16 cellular contexts compared by ENCODE assay signal in genomic region chr15:74422370-74422722, GRCh38. TPM values are rescaled to one million over a fixed set of nuclear protein-coding genes. Genes with fewer than 3 reads are reported as not detected.
DNase-seq lines count a peak whose midpoint lies in the region; ATAC-seq and TF ChIP-seq lines count a peak whose summit lies in the region.
"Had no signal": no experiment of that assay in that cellular context is flagged by ENCODE, and none has a peak within 500 bp of the region (broad histone marks: within the 10 kb centered on the region; RNA-seq: fewer than 3 reads in every experiment).

No MANE protein-coding gene starts in this region.

- H3K27me3 Mint-ChIP-seq in endodermal cell (ENCODE audit: insufficient read depth), result no peaks in the 10 kb centered on the region
- no peaks in the 10 kb centered on the region for H3K27me3 Mint-ChIP-seq in naive thymus-derived CD8-positive, alpha-beta T cell
- no peaks in the 10 kb centered on the region for H3K27me3 Mint-ChIP-seq in effector memory CD8-positive, alpha-beta T cell
- H3K27me3 Mint-ChIP-seq: activated CD4-positive, alpha-beta memory T cell treated with anti-CD3 and anti-CD28 coated beads, Interleukin-2, amount 10 ng/mL, durations not matched to agents 7 days and 5 days had no signal

- H3K27me3 ChIP-seq in Loucy (ENCODE audit: insufficient read depth, low read length, poor library complexity, severe bottlenecking), result no peaks in the 10 kb centered on the region
- H3K27me3 ChIP-seq in endodermal cell (ENCODE audit: control insufficient read depth, insufficient read depth, low read length, poor library complexity, severe bottlenecking), result no peaks in the 10 kb centered on the region
- H3K27me3 ChIP-seq in MM.1S (replicated peaks; ENCODE audit: insufficient read depth, low read length), result no peaks in the 10 kb centered on the region
- H3K27me3 ChIP-seq: colonic mucosa had no signal

- peaks cover 13% of the 10 kb centered on the region for H4K20me1 ChIP-seq in Loucy (ENCODE audit: insufficient read depth, low read length, poor library complexity, severe bottlenecking)
- no peaks in the 10 kb centered on the region for H4K20me1 ChIP-seq in MM.1S (ENCODE audit: insufficient read depth, low read length)

- ATAC-seq in naive thymus-derived CD8-positive, alpha-beta T cell, result no peak
- ATAC-seq in effector memory CD8-positive, alpha-beta T cell (replicated peaks), result no peak

- H3K9ac ChIP-seq in Loucy (ENCODE audit: low read depth, low read length, poor library complexity, severe bottlenecking) (no peak overlapping the region), endodermal cell (ENCODE audit: extremely low read depth, low read length, poor library complexity, severe bottlenecking) (no peak overlapping the region), MM.1S (ENCODE audit: low read length) (no peak overlapping the region)

- peak overlapping the region; percentile 2 for H3K4me2 ChIP-seq in Loucy (ENCODE audit: low read depth, low read length, poor library complexity, severe bottlenecking)
- no peak overlapping the region for H3K4me2 ChIP-seq in MM.1S (ENCODE audit: low read depth, low read length)

- H3K4me3 ChIP-seq in GM12864 (ENCODE audit: low read depth, low read length), result peak overlapping the region; percentile 38
- H3K4me3 ChIP-seq in Loucy (ENCODE audit: low read length, poor library complexity, severe bottlenecking), result no peak overlapping the region
- no peak overlapping the region for H3K4me3 ChIP-seq in endodermal cell (ENCODE audit: low read length)
- no peak overlapping the region for H3K4me3 ChIP-seq in MM.1S (ENCODE audit: low read length)
- H3K4me3 ChIP-seq: colonic mucosa had no signal

- H3K27ac ChIP-seq in endodermal cell (ENCODE audit: low read depth, low read length), result peak overlapping the region; percentile 72
- no peak overlapping the region for H3K27ac ChIP-seq in MM.1S (ENCODE audit: low read length)
- H3K27ac ChIP-seq: C4-2B, colonic mucosa had no signal

- H3K36me3 ChIP-seq in Loucy (ENCODE audit: insufficient read depth, low read length), result peaks cover 6% of the 10 kb centered on the region; the same call in 1 of the 2 replicates
- H3K36me3 ChIP-seq in endodermal cell (ENCODE audit: control insufficient read depth, insufficient read depth, low read length), result no peaks in the 10 kb centered on the region
- H3K36me3 ChIP-seq in MM.1S (replicated peaks; ENCODE audit: insufficient read depth, low read length), result no peaks in the 10 kb centered on the region
- H3K36me3 ChIP-seq: colonic mucosa had no signal

- no peak overlapping the region for H3K4me3 Mint-ChIP-seq in endodermal cell
- no peak overlapping the region for H3K4me3 Mint-ChIP-seq in naive thymus-derived CD8-positive, alpha-beta T cell
- H3K4me3 Mint-ChIP-seq in effector memory CD8-positive, alpha-beta T cell, result no peak overlapping the region
- H3K4me3 Mint-ChIP-seq: activated CD4-positive, alpha-beta memory T cell treated with anti-CD3 and anti-CD28 coated beads, Interleukin-2, amount 10 ng/mL, durations not matched to agents 7 days and 5 days had no signal

- H3F3A ChIP-seq in Loucy (ENCODE audit: low read depth) (no peaks in the 10 kb centered on the region), MM.1S (ENCODE audit: insufficient read depth, low read length) (peaks cover 3% of the 10 kb centered on the region; the same call in 1 of the 2 replicates)

- H3K79me2 ChIP-seq in Loucy (ENCODE audit: insufficient read depth, low read length) (peaks cover 96% of the 10 kb centered on the region), MM.1S (ENCODE audit: low read length) (peaks cover 58% of the 10 kb centered on the region)

- H3K9me3 ChIP-seq in Loucy (ENCODE audit: insufficient read depth, low read depth, low read length), result no peaks in the 10 kb centered on the region
- no peaks in the 10 kb centered on the region for H3K9me3 ChIP-seq in endodermal cell (ENCODE audit: control insufficient read depth, low read length)
- H3K9me3 ChIP-seq in MM.1S (replicated peaks; ENCODE audit: insufficient read depth, low read length), result no peaks in the 10 kb centered on the region
- H3K9me3 ChIP-seq: colonic mucosa had no signal

- peaks cover 24% of the 10 kb centered on the region for H3K4me1 Mint-ChIP-seq in endodermal cell
- H3K4me1 Mint-ChIP-seq in naive thymus-derived CD8-positive, alpha-beta T cell, result peaks cover 9 to 50% (median 24%) of the 10 kb centered on the region in 4 donors
- peaks cover 16 to 49% of the 10 kb centered on the region in 2 donors for H3K4me1 Mint-ChIP-seq in effector memory CD8-positive, alpha-beta T cell (ENCODE audit: low read depth in 2 of 2)

- DNase-seq in GM12864 (ENCODE audit: low read depth) (no peak), endodermal cell (no peak), retina (peak; percentile 34), MM.1S (no peak)
- no peak for DNase-seq in activated CD4-positive, CD25-positive, alpha-beta regulatory T cell (lab: John Stamatoyannopoulos, UW)
- DNase-seq in naive thymus-derived CD8-positive, alpha-beta T cell, result no peak
- DNase-seq in effector memory CD8-positive, alpha-beta T cell, result no peak
- DNase-seq: activated CD4-positive, alpha-beta memory T cell treated with anti-CD3 and anti-CD28 coated beads, Interleukin-2, amount 10 ng/mL, durations not matched to agents 7 days and 5 days; activated naive CD4-positive, alpha-beta T cell; colonic mucosa; NCI-H2171; OCI-M1 had no signal

- no peaks in the 10 kb centered on the region for H3K9me3 Mint-ChIP-seq in endodermal cell
- no peaks in the 10 kb centered on the region for H3K9me3 Mint-ChIP-seq in naive thymus-derived CD8-positive, alpha-beta T cell
- no peaks in the 10 kb centered on the region for H3K9me3 Mint-ChIP-seq in effector memory CD8-positive, alpha-beta T cell
- H3K9me3 Mint-ChIP-seq: activated CD4-positive, alpha-beta memory T cell treated with anti-CD3 and anti-CD28 coated beads, Interleukin-2, amount 10 ng/mL, durations not matched to agents 7 days and 5 days had no signal

- H3K4me1 ChIP-seq in Loucy (ENCODE audit: insufficient read depth, low read length, poor library complexity, severe bottlenecking) (peaks cover 33% of the 10 kb centered on the region), endodermal cell (ENCODE audit: control insufficient read depth, insufficient read depth, low read length) (peaks cover 19% of the 10 kb centered on the region), MM.1S (ENCODE audit: low read length) (peaks cover 15% of the 10 kb centered on the region)
- H3K4me1 ChIP-seq: colonic mucosa had no signal

- H3K9me2 ChIP-seq in Loucy (replicated peaks; ENCODE audit: low read depth, low read length) (no peaks in the 10 kb centered on the region), MM.1S (replicated peaks; ENCODE audit: insufficient read depth, low read length) (no peaks in the 10 kb centered on the region)

- H2AFZ ChIP-seq in Loucy (ENCODE audit: low read length), result no peak overlapping the region
- no peak overlapping the region for H2AFZ ChIP-seq in MM.1S (ENCODE audit: low read length)

- POLR2A ChIA-PET in naive thymus-derived CD8-positive, alpha-beta T cell (lab: Charles Lee), result no interaction called here

- 91 to 100% methylated on average over 2 to 8 of the region's 8 CpGs for WGBS in endodermal cell (ENCODE audit: insufficient coverage in 1 of 2, insufficient read length in 1 of 2), 2 experiments

- no peaks in the 10 kb centered on the region for H3K36me3 Mint-ChIP-seq in endodermal cell (ENCODE audit: low read depth)
- peaks cover 0 to 2% (median 0%) of the 10 kb centered on the region in 3 donors for H3K36me3 Mint-ChIP-seq in naive thymus-derived CD8-positive, alpha-beta T cell
- H3K36me3 Mint-ChIP-seq in effector memory CD8-positive, alpha-beta T cell (ENCODE audit: insufficient read depth), result peaks cover 4% of the 10 kb centered on the region

- TF ChIP-seq CTCF in GM12864 (IDR thresholded peaks at IDR 0.05; ENCODE audit: low read depth, low read length, missing control alignments) (no peak), Loucy (conservative IDR thresholded peaks at IDR 0.05; ENCODE audit: low read length) (no peak), endodermal cell (conservative IDR thresholded peaks at IDR 0.05) (no peak), MM.1S (IDR thresholded peaks at IDR 0.05; ENCODE audit: low read length) (no peak)

- H3K27ac Mint-ChIP-seq in endodermal cell, result peak overlapping the region; percentile 93
- peak overlapping the region in 1 of 10 donors; percentile 15 for H3K27ac Mint-ChIP-seq in naive thymus-derived CD8-positive, alpha-beta T cell
- peak overlapping the region in 1 of 2 donors; percentile 74 for H3K27ac Mint-ChIP-seq in effector memory CD8-positive, alpha-beta T cell
- H3K27ac Mint-ChIP-seq: activated CD4-positive, alpha-beta memory T cell treated with anti-CD3 and anti-CD28 coated beads, Interleukin-2, amount 10 ng/mL, durations not matched to agents 7 days and 5 days had no signal

RNA-seq across cellular contexts. Expression of gene SEMA7A, which starts 11.4 kb away (rescaled TPM):
- total RNA-seq in endodermal cell, result 1 to 10 TPM; 8.1 to 8.2 TPM
- polyA plus RNA-seq in endodermal cell (2013, experiment 1 of 2), result 21.8 TPM
- polyA plus RNA-seq in endodermal cell (2013, experiment 2 of 2), result 21.5 TPM
- total RNA-seq in naive thymus-derived CD8-positive, alpha-beta T cell, result 1 to 10 TPM; 3.2 TPM
- 1 to 10 TPM in 1 of 3 donors, under 1 TPM in 2; 0.09 to 1.7 (median 0.20) TPM for polyA plus RNA-seq in naive thymus-derived CD8-positive, alpha-beta T cell

RNA-seq across cellular contexts. Expression of gene UBL7, which starts 38.6 kb away (rescaled TPM):
- total RNA-seq in endodermal cell, result 10 to 100 TPM; 38.5 to 52.6 TPM
- polyA plus RNA-seq in endodermal cell (2013, experiment 1 of 2), result 62.0 TPM
- polyA plus RNA-seq in endodermal cell (2013, experiment 2 of 2), result 50.5 TPM
- total RNA-seq in naive thymus-derived CD8-positive, alpha-beta T cell, result 10 to 100 TPM; 49.0 to 54.1 TPM
- polyA plus RNA-seq in naive thymus-derived CD8-positive, alpha-beta T cell, result 100 to 1,000 TPM; 113 to 151 (median 150) TPM

RNA-seq across cellular contexts. Expression of gene CYP11A1, which starts 54.9 kb away (rescaled TPM):
- total RNA-seq in endodermal cell, result 1 to 10 TPM; 4.8 to 5.3 TPM
- polyA plus RNA-seq in endodermal cell (2013, experiment 1 of 2), result 1.1 TPM
- 1.0 TPM for polyA plus RNA-seq in endodermal cell (2013, experiment 2 of 2)
- total RNA-seq in naive thymus-derived CD8-positive, alpha-beta T cell, result not detected
- not detected for polyA plus RNA-seq in naive thymus-derived CD8-positive, alpha-beta T cell
- total RNA-seq: activated CD4-positive, alpha-beta memory T cell treated with anti-CD3 and anti-CD28 coated beads, Interleukin-2, amount 10 ng/mL, durations not matched to agents 7 days and 5 days; T-helper 2 cell treated with Interferon-gamma antibody and Interleukin-4, amounts not matched to agents 100 ng/mL and 5 ng/mL, for 36 hours had no signal
- polyA plus RNA-seq: neural cell had no signal

Comparison
In these comparisons a context has a peak if more than half of its experiments do, and no peak if none do; other contexts are left out.
1. RNA of gene CYP11A1, which starts 54.9 kb away (total RNA-seq): 4.8 to 5.3 TPM in endodermal cell; not detected in naive thymus-derived CD8-positive, alpha-beta T cell; every median in the first group is over 4 times any median in the second.